9 cellular contexts compared by ENCODE assay signal in the genomic region with DNA sequence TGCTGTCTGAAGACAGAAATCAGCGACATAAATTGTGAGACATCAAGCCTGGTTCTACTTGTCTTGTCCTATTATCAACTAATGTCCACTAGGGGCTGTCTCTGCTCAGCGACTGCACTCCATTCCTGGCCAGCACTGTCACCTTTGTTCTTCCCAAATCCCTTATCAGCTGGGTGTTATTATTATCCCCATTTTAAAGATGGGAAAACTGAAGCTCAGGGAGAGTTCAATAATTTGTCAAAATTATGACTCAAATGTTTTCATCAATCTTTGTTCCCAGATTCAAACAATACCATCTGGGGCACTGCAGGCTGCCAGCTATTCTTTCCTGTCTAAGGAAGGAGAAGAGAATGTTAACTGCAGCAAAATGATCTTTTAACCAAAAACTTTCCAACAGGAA.
A peak's percentile ranks its signal among the peaks of the same experiment; 100 is the strongest.
DNase-seq lines count a peak whose midpoint lies in the region; ATAC-seq, FAIRE-seq and TF ChIP-seq lines count a peak whose summit lies in the region.
"Had no signal": no experiment of that assay in that cellular context is flagged by ENCODE, and none has a peak within 500 bp of the region (broad histone marks: within the 10 kb centered on the region; RNA-seq: fewer than 3 reads in every experiment).

No MANE protein-coding gene starts in this region.

- TF ChIP-seq CTCF in GM10266 (IDR thresholded peaks at IDR 0.05; ENCODE audit: control insufficient read depth, insufficient read depth, low read depth, missing control alignments) (peak; percentile 27), OCI-LY3 (IDR thresholded peaks at IDR 0.05; ENCODE audit: low read depth, low read length) (peak; percentile 41), right atrium auricular region (IDR thresholded peaks at IDR 0.05) (peak; percentile 20 to 50)

- H3K36me3 ChIP-seq in OCI-LY3 (replicated peaks; ENCODE audit: low read depth, low read length): no peaks in the 10 kb centered on the region
- H3K36me3 ChIP-seq in right atrium auricular region: no peaks in the 10 kb centered on the region

- H3K27ac Mint-ChIP-seq in T-helper 2 cell treated with Interferon-gamma antibody and Interleukin-4, amounts not matched to agents 5 μg/mL and 100 μg/mL, for 36 hours: no peak overlapping the region
- H3K27ac Mint-ChIP-seq: activated B cell treated with CpG ODN at 0.5 μM for 24 hours had no signal

- no peaks in the 10 kb centered on the region for H3K36me3 Mint-ChIP-seq in T-helper 2 cell treated with Interferon-gamma antibody and Interleukin-4, amounts not matched to agents 5 μg/mL and 100 μg/mL, for 36 hours (ENCODE audit: low read depth)

- no peak overlapping the region for H3K4me2 ChIP-seq in OCI-LY3 (ENCODE audit: low read length)

- H3K27me3 ChIP-seq in OCI-LY3 (ENCODE audit: low read depth, low read length) (peaks cover 7% of the 10 kb centered on the region), right atrium auricular region (no peaks in the 10 kb centered on the region)

- no peak for FAIRE-seq in frontal cortex (lab: Jason Lieb, UNC)

- H3K9me3 ChIP-seq in OCI-LY3 (ENCODE audit: insufficient read depth, low read length) (no peaks in the 10 kb centered on the region), right atrium auricular region (no peaks in the 10 kb centered on the region)

- H3K27me3 Mint-ChIP-seq in T-helper 2 cell treated with Interferon-gamma antibody and Interleukin-4, amounts not matched to agents 5 μg/mL and 100 μg/mL, for 36 hours (ENCODE audit: low read depth): peaks cover 2% of the 10 kb centered on the region

- no peaks in the 10 kb centered on the region for H4K20me1 ChIP-seq in OCI-LY3 (ENCODE audit: insufficient read depth, low read length)

- H3K4me3 Mint-ChIP-seq in T-helper 2 cell treated with Interferon-gamma antibody and Interleukin-4, amounts not matched to agents 5 μg/mL and 100 μg/mL, for 36 hours: no peak overlapping the region
- H3K4me3 Mint-ChIP-seq: activated B cell treated with CpG ODN at 0.5 μM for 24 hours had no signal

- H3K4me1 ChIP-seq in OCI-LY3 (ENCODE audit: low read length) (no peaks in the 10 kb centered on the region), right atrium auricular region (peaks cover 0 to 3% of the 10 kb centered on the region in 2 donors)

- no peaks in the 10 kb centered on the region for H3K4me1 Mint-ChIP-seq in T-helper 2 cell treated with Interferon-gamma antibody and Interleukin-4, amounts not matched to agents 5 μg/mL and 100 μg/mL, for 36 hours (ENCODE audit: low read depth)
- H3K4me1 Mint-ChIP-seq: activated B cell treated with CpG ODN at 0.5 μM for 24 hours had no signal

- in situ Hi-C loops in ACHN (cut with HindIII; ENCODE audit: low pct_ligation_motif_present, low pct_unique_long_range_greater_than_20kb, low sequenced_read_pairs): no loop called here

- H3K9me3 Mint-ChIP-seq in T-helper 2 cell treated with Interferon-gamma antibody and Interleukin-4, amounts not matched to agents 5 μg/mL and 100 μg/mL, for 36 hours: no peaks in the 10 kb centered on the region
- H3K9me3 Mint-ChIP-seq: activated B cell treated with CpG ODN at 0.5 μM for 24 hours had no signal

- ATAC-seq in HG03460 (IDR thresholded peaks at IDR 0.05; ENCODE audit: unreplicated experiment): no peak

- H3K4me3 ChIP-seq in OCI-LY3 (ENCODE audit: low read length) (no peak overlapping the region), right atrium auricular region (no peak overlapping the region)

- H3K79me2 ChIP-seq in OCI-LY3 (ENCODE audit: low read length): no peaks in the 10 kb centered on the region

- H2AFZ ChIP-seq in OCI-LY3 (ENCODE audit: low read depth, low read length): no peak overlapping the region

- no peak overlapping the region for H3K9ac ChIP-seq in OCI-LY3 (ENCODE audit: low read length)

- DNase-seq in ACHN: peak; percentile 53
- DNase-seq in GM10266 (ENCODE audit: extremely low spot score): no peak
- no peak for DNase-seq in right atrium auricular region (ENCODE audit: low spot score)
- no peak for DNase-seq in T1000 (lab: John Stamatoyannopoulos, UW)
- no peak for DNase-seq in T-helper 2 cell treated with Interferon-gamma antibody and Interleukin-4, amounts not matched to agents 5 μg/mL and 100 μg/mL, for 36 hours (ENCODE audit: low spot score)
- no peak for DNase-seq in frontal cortex (ENCODE audit: low spot score in 2 of 2)
- DNase-seq: activated B cell treated with CpG ODN at 0.5 μM for 24 hours had no signal

- no peak overlapping the region for H3K27ac ChIP-seq in OCI-LY3 (ENCODE audit: low read length)
- H3K27ac ChIP-seq in right atrium auricular region: no peak overlapping the region
